1 cellular context compared by ENCODE assay signal in genomic region chr7:10908600-10908999, GRCh38.
TF ChIP-seq lines count a peak whose summit lies in the region.

No MANE protein-coding gene starts in this region.

TF ChIP-seq in H1, 55 proteins besides CTCF, POLR2A, EP300 and RAD21:
- TF ChIP-seq, protein P1, sequence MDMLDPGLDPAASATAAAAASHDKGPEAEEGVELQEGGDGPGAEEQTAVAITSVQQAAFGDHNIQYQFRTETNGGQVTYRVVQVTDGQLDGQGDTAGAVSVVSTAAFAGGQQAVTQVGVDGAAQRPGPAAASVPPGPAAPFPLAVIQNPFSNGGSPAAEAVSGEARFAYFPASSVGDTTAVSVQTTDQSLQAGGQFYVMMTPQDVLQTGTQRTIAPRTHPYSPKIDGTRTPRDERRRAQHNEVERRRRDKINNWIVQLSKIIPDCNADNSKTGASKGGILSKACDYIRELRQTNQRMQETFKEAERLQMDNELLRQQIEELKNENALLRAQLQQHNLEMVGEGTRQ (IDR thresholded peaks at IDR 0.05; ENCODE audit: low read length): peak; percentile 87
- TF ChIP-seq CHD1 (IDR thresholded peaks at IDR 0.05; ENCODE audit: low read depth, low read length): no peak
- TF ChIP-seq HDAC2 (IDR thresholded peaks at IDR 0.05; ENCODE audit: borderline replicate concordance in 1 of 2, low read depth in 2 of 2, low read length in 2 of 2): peak in 1 of 2 experiments; percentile 33; a peak in 1 of 4 replicates
- TF ChIP-seq SRF (IDR thresholded peaks at IDR 0.05; ENCODE audit: low read depth, low read length): no peak
- no peak for TF ChIP-seq CBX5 (IDR thresholded peaks at IDR 0.05; ENCODE audit: low read depth, low read length)
- TF ChIP-seq, protein P2, sequence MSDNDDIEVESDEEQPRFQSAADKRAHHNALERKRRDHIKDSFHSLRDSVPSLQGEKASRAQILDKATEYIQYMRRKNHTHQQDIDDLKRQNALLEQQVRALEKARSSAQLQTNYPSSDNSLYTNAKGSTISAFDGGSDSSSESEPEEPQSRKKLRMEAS (IDR thresholded peaks at IDR 0.05): peak; percentile 100
- TF ChIP-seq SIN3A (conservative IDR thresholded peaks at IDR 0.05 in 1 of 2, IDR thresholded peaks at IDR 0.05 in 1 of 2; ENCODE audit: low read depth in 1 of 2, low read length in 2 of 2): peak; percentile 97 to 99
- TF ChIP-seq TEAD4 (IDR thresholded peaks at IDR 0.05; ENCODE audit: low read depth, low read length): peak; percentile 82
- no peak for TF ChIP-seq MAFK (IDR thresholded peaks at IDR 0.05; ENCODE audit: low read depth, low read length)
- TF ChIP-seq ASH2L (IDR thresholded peaks at IDR 0.05; ENCODE audit: low read length): peak; percentile 90
- TF ChIP-seq, protein P3, sequence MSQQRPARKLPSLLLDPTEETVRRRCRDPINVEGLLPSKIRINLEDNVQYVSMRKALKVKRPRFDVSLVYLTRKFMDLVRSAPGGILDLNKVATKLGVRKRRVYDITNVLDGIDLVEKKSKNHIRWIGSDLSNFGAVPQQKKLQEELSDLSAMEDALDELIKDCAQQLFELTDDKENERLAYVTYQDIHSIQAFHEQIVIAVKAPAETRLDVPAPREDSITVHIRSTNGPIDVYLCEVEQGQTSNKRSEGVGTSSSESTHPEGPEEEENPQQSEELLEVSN (IDR thresholded peaks at IDR 0.05): peak; percentile 87
- TF ChIP-seq ATF3 (IDR thresholded peaks at IDR 0.05; ENCODE audit: insufficient read depth, low read depth, low read length): 0 out of 2 replicates have a peak, but pooled peaks have one; percentile 45
- no peak for TF ChIP-seq BCL11A (IDR thresholded peaks at IDR 0.05; ENCODE audit: low read depth in 2 of 2, low read length in 2 of 2)
- TF ChIP-seq JUN (IDR thresholded peaks at IDR 0.05; ENCODE audit: low read depth, low read length): no peak
- peak; percentile 94 for TF ChIP-seq SP1 (IDR thresholded peaks at IDR 0.05; ENCODE audit: low read depth, low read length)
- peak; percentile 76; the same call in 1 of the 2 replicates for TF ChIP-seq ATF2 (IDR thresholded peaks at IDR 0.05; ENCODE audit: low read length)
- no peak for TF ChIP-seq SIRT6 (IDR thresholded peaks at IDR 0.05; ENCODE audit: low read length)
- TF ChIP-seq SP4 (IDR thresholded peaks at IDR 0.05; ENCODE audit: low read length): peak; percentile 50; the same call in 1 of the 2 replicates
- TF ChIP-seq YY1 (IDR thresholded peaks at IDR 0.05; ENCODE audit: low read depth, low read length): peak; percentile 99
- TF ChIP-seq RBBP5 (IDR thresholded peaks at IDR 0.05; ENCODE audit: borderline replicate concordance, low read depth, low read length): peak; percentile 85; the same call in 1 of the 2 replicates
- TF ChIP-seq SP2 (IDR thresholded peaks at IDR 0.05; ENCODE audit: low read length): no peak
- peak; percentile 46; the same call in 1 of the 2 replicates for TF ChIP-seq EGR1 (IDR thresholded peaks at IDR 0.05; ENCODE audit: borderline replicate concordance, low read depth, low read length)
- no peak for TF ChIP-seq NRF1 (IDR thresholded peaks at IDR 0.05; ENCODE audit: low read depth, low read length)
- TF ChIP-seq SAP30 (IDR thresholded peaks at IDR 0.05; ENCODE audit: insufficient read depth, insufficient replicate concordance, low read length): peak; percentile 94
- TF ChIP-seq CHD2 (IDR thresholded peaks at IDR 0.05; ENCODE audit: low read length): peak; percentile 28; the same call in 1 of the 2 replicates
- no peak for TF ChIP-seq PHF8 (conservative IDR thresholded peaks at IDR 0.05; ENCODE audit: low read depth, low read length)
- TF ChIP-seq TBP (IDR thresholded peaks at IDR 0.05; ENCODE audit: low read depth, low read length): peak; percentile 71; the same call in 1 of the 2 replicates
- TF ChIP-seq POU5F1 (IDR thresholded peaks at IDR 0.05; ENCODE audit: low read depth, low read length): no peak; the same call in 1 of the 2 replicates
- no peak for TF ChIP-seq CTBP2 (IDR thresholded peaks at IDR 0.05; ENCODE audit: borderline replicate concordance, insufficient read depth, insufficient read length, low read length)
- peak; percentile 34; the same call in 1 of the 2 replicates for TF ChIP-seq CREB1 (IDR thresholded peaks at IDR 0.05)
- TF ChIP-seq SUZ12 (IDR thresholded peaks at IDR 0.05; ENCODE audit: low read length): no peak
- peak; percentile 38 for TF ChIP-seq POLR2AphosphoS5 (IDR thresholded peaks at IDR 0.05; ENCODE audit: low read depth, low read length)
- no peak for TF ChIP-seq GTF2F1 (IDR thresholded peaks at IDR 0.05; ENCODE audit: borderline replicate concordance, low read depth, low read length)
- peak; percentile 92 for TF ChIP-seq TCF12 (IDR thresholded peaks at IDR 0.05; ENCODE audit: low read depth, low read length)
- TF ChIP-seq TAF1 (IDR thresholded peaks at IDR 0.05; ENCODE audit: low read depth, low read length): peak; percentile 69
- TF ChIP-seq, protein P4, sequence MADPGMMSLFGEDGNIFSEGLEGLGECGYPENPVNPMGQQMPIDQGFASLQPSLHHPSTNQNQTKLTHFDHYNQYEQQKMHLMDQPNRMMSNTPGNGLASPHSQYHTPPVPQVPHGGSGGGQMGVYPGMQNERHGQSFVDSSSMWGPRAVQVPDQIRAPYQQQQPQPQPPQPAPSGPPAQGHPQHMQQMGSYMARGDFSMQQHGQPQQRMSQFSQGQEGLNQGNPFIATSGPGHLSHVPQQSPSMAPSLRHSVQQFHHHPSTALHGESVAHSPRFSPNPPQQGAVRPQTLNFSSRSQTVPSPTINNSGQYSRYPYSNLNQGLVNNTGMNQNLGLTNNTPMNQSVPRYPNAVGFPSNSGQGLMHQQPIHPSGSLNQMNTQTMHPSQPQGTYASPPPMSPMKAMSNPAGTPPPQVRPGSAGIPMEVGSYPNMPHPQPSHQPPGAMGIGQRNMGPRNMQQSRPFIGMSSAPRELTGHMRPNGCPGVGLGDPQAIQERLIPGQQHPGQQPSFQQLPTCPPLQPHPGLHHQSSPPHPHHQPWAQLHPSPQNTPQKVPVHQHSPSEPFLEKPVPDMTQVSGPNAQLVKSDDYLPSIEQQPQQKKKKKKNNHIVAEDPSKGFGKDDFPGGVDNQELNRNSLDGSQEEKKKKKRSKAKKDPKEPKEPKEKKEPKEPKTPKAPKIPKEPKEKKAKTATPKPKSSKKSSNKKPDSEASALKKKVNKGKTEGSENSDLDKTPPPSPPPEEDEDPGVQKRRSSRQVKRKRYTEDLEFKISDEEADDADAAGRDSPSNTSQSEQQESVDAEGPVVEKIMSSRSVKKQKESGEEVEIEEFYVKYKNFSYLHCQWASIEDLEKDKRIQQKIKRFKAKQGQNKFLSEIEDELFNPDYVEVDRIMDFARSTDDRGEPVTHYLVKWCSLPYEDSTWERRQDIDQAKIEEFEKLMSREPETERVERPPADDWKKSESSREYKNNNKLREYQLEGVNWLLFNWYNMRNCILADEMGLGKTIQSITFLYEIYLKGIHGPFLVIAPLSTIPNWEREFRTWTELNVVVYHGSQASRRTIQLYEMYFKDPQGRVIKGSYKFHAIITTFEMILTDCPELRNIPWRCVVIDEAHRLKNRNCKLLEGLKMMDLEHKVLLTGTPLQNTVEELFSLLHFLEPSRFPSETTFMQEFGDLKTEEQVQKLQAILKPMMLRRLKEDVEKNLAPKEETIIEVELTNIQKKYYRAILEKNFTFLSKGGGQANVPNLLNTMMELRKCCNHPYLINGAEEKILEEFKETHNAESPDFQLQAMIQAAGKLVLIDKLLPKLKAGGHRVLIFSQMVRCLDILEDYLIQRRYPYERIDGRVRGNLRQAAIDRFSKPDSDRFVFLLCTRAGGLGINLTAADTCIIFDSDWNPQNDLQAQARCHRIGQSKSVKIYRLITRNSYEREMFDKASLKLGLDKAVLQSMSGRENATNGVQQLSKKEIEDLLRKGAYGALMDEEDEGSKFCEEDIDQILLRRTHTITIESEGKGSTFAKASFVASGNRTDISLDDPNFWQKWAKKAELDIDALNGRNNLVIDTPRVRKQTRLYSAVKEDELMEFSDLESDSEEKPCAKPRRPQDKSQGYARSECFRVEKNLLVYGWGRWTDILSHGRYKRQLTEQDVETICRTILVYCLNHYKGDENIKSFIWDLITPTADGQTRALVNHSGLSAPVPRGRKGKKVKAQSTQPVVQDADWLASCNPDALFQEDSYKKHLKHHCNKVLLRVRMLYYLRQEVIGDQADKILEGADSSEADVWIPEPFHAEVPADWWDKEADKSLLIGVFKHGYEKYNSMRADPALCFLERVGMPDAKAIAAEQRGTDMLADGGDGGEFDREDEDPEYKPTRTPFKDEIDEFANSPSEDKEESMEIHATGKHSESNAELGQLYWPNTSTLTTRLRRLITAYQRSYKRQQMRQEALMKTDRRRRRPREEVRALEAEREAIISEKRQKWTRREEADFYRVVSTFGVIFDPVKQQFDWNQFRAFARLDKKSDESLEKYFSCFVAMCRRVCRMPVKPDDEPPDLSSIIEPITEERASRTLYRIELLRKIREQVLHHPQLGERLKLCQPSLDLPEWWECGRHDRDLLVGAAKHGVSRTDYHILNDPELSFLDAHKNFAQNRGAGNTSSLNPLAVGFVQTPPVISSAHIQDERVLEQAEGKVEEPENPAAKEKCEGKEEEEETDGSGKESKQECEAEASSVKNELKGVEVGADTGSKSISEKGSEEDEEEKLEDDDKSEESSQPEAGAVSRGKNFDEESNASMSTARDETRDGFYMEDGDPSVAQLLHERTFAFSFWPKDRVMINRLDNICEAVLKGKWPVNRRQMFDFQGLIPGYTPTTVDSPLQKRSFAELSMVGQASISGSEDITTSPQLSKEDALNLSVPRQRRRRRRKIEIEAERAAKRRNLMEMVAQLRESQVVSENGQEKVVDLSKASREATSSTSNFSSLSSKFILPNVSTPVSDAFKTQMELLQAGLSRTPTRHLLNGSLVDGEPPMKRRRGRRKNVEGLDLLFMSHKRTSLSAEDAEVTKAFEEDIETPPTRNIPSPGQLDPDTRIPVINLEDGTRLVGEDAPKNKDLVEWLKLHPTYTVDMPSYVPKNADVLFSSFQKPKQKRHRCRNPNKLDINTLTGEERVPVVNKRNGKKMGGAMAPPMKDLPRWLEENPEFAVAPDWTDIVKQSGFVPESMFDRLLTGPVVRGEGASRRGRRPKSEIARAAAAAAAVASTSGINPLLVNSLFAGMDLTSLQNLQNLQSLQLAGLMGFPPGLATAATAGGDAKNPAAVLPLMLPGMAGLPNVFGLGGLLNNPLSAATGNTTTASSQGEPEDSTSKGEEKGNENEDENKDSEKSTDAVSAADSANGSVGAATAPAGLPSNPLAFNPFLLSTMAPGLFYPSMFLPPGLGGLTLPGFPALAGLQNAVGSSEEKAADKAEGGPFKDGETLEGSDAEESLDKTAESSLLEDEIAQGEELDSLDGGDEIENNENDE (IDR thresholded peaks at IDR 0.05; ENCODE audit: insufficient replicate concordance, low read length): no peak
- TF ChIP-seq NANOG (IDR thresholded peaks at IDR 0.05; ENCODE audit: insufficient read depth, low read depth, low read length, poor library complexity, severe bottlenecking): no peak
- TF ChIP-seq RFX5 (IDR thresholded peaks at IDR 0.05; ENCODE audit: borderline replicate concordance, low read depth, low read length): no peak
